In genomic region chr4:158164849-158165248, GRCh38 we compare ENCODE assay signal across 1 cellular context.
A peak's percentile ranks its signal among the peaks of the same experiment; 100 is the strongest.
TF ChIP-seq lines count a peak whose summit lies in the region.

No MANE protein-coding gene starts in this region.

TF ChIP-seq in HepG2, 621 proteins besides CTCF, POLR2A, EP300 and RAD21:
- no peak for TF ChIP-seq HMG20A (CRISPR knock-in tag; IDR thresholded peaks at IDR 0.05; ENCODE audit: borderline replicate concordance)
- TF ChIP-seq XBP1 (CRISPR knock-in tag; IDR thresholded peaks at IDR 0.05) = no peak
- TF ChIP-seq ZNF274 (CRISPR knock-in tag; IDR thresholded peaks at IDR 0.05) = no peak
- 0 out of 2 replicates have a peak, but pooled peaks have one; percentile 26 for TF ChIP-seq RORA (CRISPR knock-in tag; IDR thresholded peaks at IDR 0.05)
